In the genomic region with DNA sequence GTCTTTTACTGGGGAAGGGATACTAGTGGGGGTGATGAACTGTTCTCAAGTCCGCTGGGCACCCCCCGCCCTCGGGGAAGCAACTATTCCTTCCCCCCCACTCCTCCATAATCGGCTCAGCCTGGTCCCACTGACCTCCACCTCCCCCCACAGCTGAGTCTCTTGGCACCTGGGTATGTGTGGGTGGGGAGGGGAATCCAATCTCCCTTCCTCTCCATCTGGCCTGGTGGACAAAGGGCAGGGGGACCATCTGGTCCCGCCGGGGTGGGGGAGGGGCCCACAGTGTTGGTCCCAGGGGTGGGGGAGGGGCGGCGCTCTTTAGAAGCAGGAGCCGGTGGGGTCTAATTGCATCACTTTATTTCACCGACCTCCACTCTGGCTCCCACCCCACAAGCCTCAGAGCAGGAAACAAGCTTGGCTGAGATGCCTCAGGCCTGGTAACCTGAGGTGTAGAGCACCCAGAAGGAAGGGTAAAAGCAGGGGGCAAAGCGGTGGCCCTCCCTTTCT, we compare ENCODE assay signal across 8 cellular contexts. TPM values are rescaled to one million over a fixed set of nuclear protein-coding genes. Genes with fewer than 3 reads are reported as not detected.
DNase-seq lines count a peak whose midpoint lies in the region; ATAC-seq and TF ChIP-seq lines count a peak whose summit lies in the region.

No MANE protein-coding gene starts in this region.

- dilution Hi-C loops in mammary epithelial cell (cut with HindIII; ENCODE audit: low sequenced_read_pairs) = loop anchor here (10.0 kb wide), 2 partner anchors 177 to 233 kb away; no protein-coding TSS in a partner anchor

- 11% methylated on average over 3 of the region's 11 CpGs for WGBS in mammary epithelial cell (ENCODE audit: low coverage, missing lambda C conversion rate)

- no peak for TF ChIP-seq CTCF in CD8-positive, alpha-beta T cell (IDR thresholded peaks at IDR 0.05)
- no peak for TF ChIP-seq CTCF in mammary epithelial cell (conservative IDR thresholded peaks at IDR 0.05 in 1 of 2, IDR thresholded peaks at IDR 0.05 in 1 of 2; ENCODE audit: extremely low read depth in 1 of 2, insufficient read depth in 1 of 2, low read depth in 1 of 2, low read length in 2 of 2)
- no peak for TF ChIP-seq CTCF in lower lobe of right lung (IDR thresholded peaks at IDR 0.05)
- no peak for TF ChIP-seq CTCF in uterus (IDR thresholded peaks at IDR 0.05)

- H3K27ac ChIP-seq in CD8-positive, alpha-beta T cell (ENCODE audit: low read depth, low read length) = peak overlapping the region; percentile 20
- H3K27ac ChIP-seq in mammary epithelial cell (ENCODE audit: insufficient read depth, low read depth, low read length) = peak overlapping the region; percentile 21
- H3K27ac ChIP-seq in lower lobe of right lung = peak overlapping the region; percentile 84
- peak overlapping the region; percentile 89 to 94 for H3K27ac ChIP-seq in uterus

- no peaks in the 10 kb centered on the region for H3K9me3 Mint-ChIP-seq in CD8-positive, alpha-beta T cell

- H3K9ac ChIP-seq in mammary epithelial cell (ENCODE audit: insufficient read depth, low read length) = no peak overlapping the region

- H3K27me3 ChIP-seq in CD8-positive, alpha-beta T cell (ENCODE audit: insufficient read depth, low read length) = no peaks in the 10 kb centered on the region
- H3K27me3 ChIP-seq in mammary epithelial cell (ENCODE audit: insufficient read depth, low read length) (no peaks in the 10 kb centered on the region), lower lobe of right lung (ENCODE audit: low read depth) (no peaks in the 10 kb centered on the region), uterus (no peaks in the 10 kb centered on the region)

- H3K4me1 Mint-ChIP-seq in CD8-positive, alpha-beta T cell (ENCODE audit: low read depth) = peaks cover 32% of the 10 kb centered on the region

- peak overlapping the region; percentile 72 for H3K27ac Mint-ChIP-seq in CD8-positive, alpha-beta T cell

- no peaks in the 10 kb centered on the region for H3K36me3 ChIP-seq in CD8-positive, alpha-beta T cell (ENCODE audit: insufficient read depth, low read length)
- H3K36me3 ChIP-seq in mammary epithelial cell (ENCODE audit: insufficient read depth, low read length) (no peaks in the 10 kb centered on the region), lower lobe of right lung (no peaks in the 10 kb centered on the region), uterus (no peaks in the 10 kb centered on the region)

- intact Hi-C loops in CD8-positive, alpha-beta T cell (cut with DNase I, micrococcal nuclease) = no loop called here
- intact Hi-C loops in mammary epithelial cell (cut with micrococcal nuclease) (no loop called here), lower lobe of right lung (cut with DNase I) (no loop called here), uterus (cut with DNase I; ENCODE audit: low total_unique reads) (no loop called here)

- peaks cover 14% of the 10 kb centered on the region for H3K79me2 ChIP-seq in mammary epithelial cell (ENCODE audit: insufficient read depth, low read length)

- no TSS peak for BruUV-seq in mammary epithelial cell (replicated peaks; lab: Mats Ljungman, UMichigan)

- H3K4me1 ChIP-seq in CD8-positive, alpha-beta T cell (ENCODE audit: insufficient read depth, low read length) = peaks cover 19% of the 10 kb centered on the region
- H3K4me1 ChIP-seq in mammary epithelial cell (ENCODE audit: insufficient read depth, low read length) (peaks cover 19% of the 10 kb centered on the region), lower lobe of right lung (peaks cover 38% of the 10 kb centered on the region), uterus (peaks cover 0 to 15% of the 10 kb centered on the region in 2 donors)

- POLR2A ChIA-PET in CD8-positive, alpha-beta T cell (lab: Charles Lee) = interaction anchor here (1.5 to 1.7 kb wide), 3 partner anchors 11 to 28 kb away, joined by 3 to 4 read pairs (median 4); partner anchors contain the start of genes ACY1 and RPL29

- CTCF ChIA-PET in CD8-positive, alpha-beta T cell (lab: Charles Lee) = interaction anchor here (0.7 to 1.4 kb wide), 6 partner anchors 9 to 155 kb away, joined by 3 to 4 read pairs (median 3); no protein-coding TSS in a partner anchor
- CTCF ChIA-PET in mammary epithelial cell (lab: Charles Lee; ENCODE audit: low non-redundant PET) = interaction anchor here (0.6 kb wide), 1 partner anchor 384 kb away, joined by 4 read pairs; no protein-coding TSS in a partner anchor

- no peak for ATAC-seq in CD8-positive, alpha-beta T cell
- ATAC-seq in lower lobe of right lung (peak in 1 of 2 donors; percentile 20), HG02885 (IDR thresholded peaks at IDR 0.05; ENCODE audit: poor library complexity, unreplicated experiment) (no peak), GM18502 (IDR thresholded peaks at IDR 0.05; ENCODE audit: poor library complexity, unreplicated experiment) (no peak)

- H3K36me3 Mint-ChIP-seq in CD8-positive, alpha-beta T cell = no peaks in the 10 kb centered on the region

- no peaks in the 10 kb centered on the region for H4K20me1 ChIP-seq in mammary epithelial cell (ENCODE audit: insufficient read depth, low read length)

- TF ChIP-seq POLR2A in uterus (IDR thresholded peaks at IDR 0.05) = no peak

- H3K27me3 Mint-ChIP-seq in CD8-positive, alpha-beta T cell (ENCODE audit: low read depth) = no peaks in the 10 kb centered on the region

- H3K9me3 ChIP-seq in CD8-positive, alpha-beta T cell (ENCODE audit: low read length) = no peaks in the 10 kb centered on the region
- H3K9me3 ChIP-seq in mammary epithelial cell (replicated peaks; ENCODE audit: insufficient read depth, low read length) (no peaks in the 10 kb centered on the region), lower lobe of right lung (no peaks in the 10 kb centered on the region), uterus (no peaks in the 10 kb centered on the region)

- H3K4me3 Mint-ChIP-seq in CD8-positive, alpha-beta T cell = peak overlapping the region; percentile 85

- in situ Hi-C loops in mammary epithelial cell (cut with MboI; ENCODE audit: low sequenced_read_pairs in 2 of 2) = no loop called here

- DNase-seq in CD8-positive, alpha-beta T cell = peak in 1 of 7 experiments; percentile 12
- DNase-seq in LHCN-M2 (ENCODE audit: low read depth) (peak; percentile 26), mammary epithelial cell (no peak), lower lobe of right lung (no peak), uterus (peak in 1 of 2 donors; percentile 48), NOMO-1 treated with dmso at 0.1 percent for 144 hours (lab: John Stamatoyannopoulos, UW; ENCODE audit: unreplicated experiment) (no peak)

- peak overlapping the region; percentile 54 for H2AFZ ChIP-seq in mammary epithelial cell (ENCODE audit: low read depth, low read length)

- peak overlapping the region; percentile 89 for H3K4me2 ChIP-seq in mammary epithelial cell (ENCODE audit: insufficient read depth, low read depth, low read length)

- peak overlapping the region; percentile 53 for H3K4me3 ChIP-seq in CD8-positive, alpha-beta T cell (ENCODE audit: low read depth, low read length)
- H3K4me3 ChIP-seq in mammary epithelial cell (replicated peaks in 1 of 3; ENCODE audit: insufficient read depth in 1 of 3, low read depth in 2 of 3, low read length in 3 of 3) (peak overlapping the region; percentile 36 to 83 (median 51)), lower lobe of right lung (peak overlapping the region; percentile 68), uterus (peak overlapping the region; percentile 46 to 80)

RNA-seq across cellular contexts. Expression of gene PCBP4, which starts 1.0 kb away (rescaled TPM):
- total RNA-seq in CD8-positive, alpha-beta T cell = 10 to 100 TPM in 1 of 2 experiments, 1 to 10 TPM in 1; 9.8 to 14.7 TPM
- total RNA-seq in LHCN-M2 (2014; rRNA removed) (189 and 276 TPM in 2 replicates), mammary epithelial cell (10 to 100 TPM; 51.0 to 61.1 TPM), lower lobe of right lung (24.6 TPM), uterus (100 to 1,000 TPM in 2 of 4 donors, 10 to 100 TPM in 2; 39.7 to 261 (median 159) TPM)
- 124 TPM for polyA plus RNA-seq in LHCN-M2 (2012)
- 65.6 TPM for polyA plus RNA-seq in mammary epithelial cell
- 52.8 TPM for polyA minus RNA-seq in mammary epithelial cell

RNA-seq across cellular contexts. Expression of gene ABHD14B, which starts 5.6 kb away (rescaled TPM):
- total RNA-seq in CD8-positive, alpha-beta T cell = 10 to 100 TPM; 44.3 to 44.4 TPM
- total RNA-seq in LHCN-M2 (2014; rRNA removed) (54.6 and 59.9 TPM in 2 replicates), mammary epithelial cell (10 to 100 TPM; 20.5 to 24.9 TPM), lower lobe of right lung (48.8 TPM), uterus (10 to 100 TPM; 15.6 to 52.4 (median 39.6) TPM)
- polyA plus RNA-seq in LHCN-M2 (2012) = 68.1 TPM
- polyA plus RNA-seq in mammary epithelial cell = 34.8 TPM
- polyA minus RNA-seq in mammary epithelial cell = 29.5 TPM

RNA-seq across cellular contexts. Expression of gene ABHD14A, which starts 6.6 kb away (rescaled TPM):
- total RNA-seq in CD8-positive, alpha-beta T cell = 1 to 10 TPM; 6.8 to 6.9 TPM
- 23.1 and 30.7 TPM in 2 replicates for total RNA-seq in LHCN-M2 (2014; rRNA removed)
- polyA plus RNA-seq in LHCN-M2 (2012) = 25.8 TPM
- total RNA-seq in mammary epithelial cell = 10 to 100 TPM in 1 of 2 donors, 1 to 10 TPM in 1; 9.7 to 10.0 TPM
- polyA plus RNA-seq in mammary epithelial cell = 15.4 TPM
- polyA minus RNA-seq in mammary epithelial cell = 3.2 TPM
- 17.8 TPM for total RNA-seq in lower lobe of right lung
- 10 to 100 TPM in 2 of 4 donors, 1 to 10 TPM in 2; 1.8 to 16.6 (median 10.5) TPM for total RNA-seq in uterus

RNA-seq across cellular contexts. Expression of gene GPR62, which starts 13.0 kb away (rescaled TPM):
- not detected for total RNA-seq in CD8-positive, alpha-beta T cell
- total RNA-seq in LHCN-M2 (2014; rRNA removed) (not detected in 2 replicates), mammary epithelial cell (under 1 TPM in 1 of 2 donors, not detected in 1; 0.14 TPM), lower lobe of right lung (not detected), uterus (1 to 10 TPM in 1 of 4 donors, under 1 TPM in 2, not detected in 1; 0.28 to 8.2 (median 0.34) TPM)
- polyA plus RNA-seq in LHCN-M2 (2012) = 0.15 TPM
- not detected for polyA plus RNA-seq in mammary epithelial cell
- polyA minus RNA-seq in mammary epithelial cell = not detected

RNA-seq across cellular contexts. Expression of gene ACY1, which starts 15.1 kb away (rescaled TPM):
- total RNA-seq in CD8-positive, alpha-beta T cell = 1 to 10 TPM; 3.8 to 4.0 TPM
- total RNA-seq in LHCN-M2 (2014; rRNA removed) = 60.4 and 75.4 TPM in 2 replicates
- polyA plus RNA-seq in LHCN-M2 (2012) = 48.2 TPM
- total RNA-seq in mammary epithelial cell = 100 to 1,000 TPM in 1 of 2 donors, 10 to 100 TPM in 1; 90.5 to 107 TPM
- 129 TPM for polyA plus RNA-seq in mammary epithelial cell
- 147 TPM for polyA minus RNA-seq in mammary epithelial cell
- 20.6 TPM for total RNA-seq in lower lobe of right lung
- 10 to 100 TPM in 2 of 4 donors, 1 to 10 TPM in 1, not detected in 1; 1.3 to 19.0 (median 12.4) TPM for total RNA-seq in uterus

Comparison
In these comparisons a context has a peak if more than half of its experiments do, and no peak if none do; other contexts are left out.
1. H3K27ac ChIP-seq: peak in every context shown above with its lines; median percentile 92 in uterus; 84 in lower lobe of right lung; 21 in mammary epithelial cell; 20 in CD8-positive, alpha-beta T cell.